8 cellular contexts compared by ENCODE assay signal in genomic region chr5:34125354-34125753, GRCh38.
ATAC-seq lines count a peak whose summit lies in the region.

No MANE protein-coding gene starts in this region.

- ATAC-seq in GM18498 (IDR thresholded peaks at IDR 0.05; ENCODE audit: unreplicated experiment) (peak; percentile 89), GM18873 (IDR thresholded peaks at IDR 0.05; ENCODE audit: low FRiP score, unreplicated experiment) (peak; percentile 66), GM19397 (IDR thresholded peaks at IDR 0.05; ENCODE audit: unreplicated experiment) (peak; percentile 69), GM21526 (IDR thresholded peaks at IDR 0.05; ENCODE audit: low FRiP score, unreplicated experiment) (peak; percentile 82), HG02588 (IDR thresholded peaks at IDR 0.05; ENCODE audit: unreplicated experiment) (peak; percentile 95), HG02885 (IDR thresholded peaks at IDR 0.05; ENCODE audit: poor library complexity, unreplicated experiment) (peak; percentile 94), HG03095 (IDR thresholded peaks at IDR 0.05; ENCODE audit: unreplicated experiment) (peak; percentile 86), HG03442 (IDR thresholded peaks at IDR 0.05; ENCODE audit: unreplicated experiment) (peak; percentile 90)

Comparison
In these comparisons a context has a peak if more than half of its experiments do, and no peak if none do; other contexts are left out.
1. Peak in every context shown above with its lines: ATAC-seq.